ENCODE assay signal across 17 cellular contexts in the genomic region with DNA sequence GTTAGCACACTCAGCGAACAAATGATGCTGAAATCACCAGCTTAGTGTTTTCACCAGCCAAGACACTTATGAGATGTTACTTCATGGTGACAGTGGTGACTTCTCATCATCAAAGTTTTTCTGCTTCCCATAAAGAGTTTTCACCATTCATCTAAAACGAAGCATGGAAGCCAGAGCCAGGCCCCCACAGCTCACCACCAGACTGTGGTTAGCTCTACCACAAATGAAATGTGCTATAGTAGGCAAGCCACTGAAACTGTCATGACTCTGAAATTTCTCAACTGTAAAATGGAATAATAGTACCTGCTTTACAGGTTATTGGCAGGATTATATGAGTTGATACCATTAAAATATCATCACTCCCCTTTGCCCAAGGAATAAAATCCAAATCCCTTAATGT.
DNase-seq lines count a peak whose midpoint lies in the region; ATAC-seq and TF ChIP-seq lines count a peak whose summit lies in the region.
"Had no signal": no experiment of that assay in that cellular context is flagged by ENCODE, and none has a peak within 500 bp of the region (broad histone marks: within the 10 kb centered on the region; RNA-seq: fewer than 3 reads in every experiment).

No MANE protein-coding gene starts in this region.

- H3K27ac Mint-ChIP-seq in stimulated activated naive CD8-positive, alpha-beta T cell treated with anti-CD3 and anti-CD28 coated beads, Interleukin-15, amount 100 ng/mL, for 72 hours = no peak overlapping the region
- H3K27ac Mint-ChIP-seq: T-helper 1 cell treated with Interleukin-12 subunit alpha and Interleukin-12 subunit beta and Interleukin-4 antibody, amounts not matched to agents 30 μg/mL and 1 μg/mL, for 36 hours had no signal

- no peaks in the 10 kb centered on the region for H3K79me2 ChIP-seq in Loucy (ENCODE audit: insufficient read depth, low read length)

- H4K20me1 ChIP-seq in Loucy (ENCODE audit: insufficient read depth, low read length, poor library complexity, severe bottlenecking) = no peaks in the 10 kb centered on the region

- H3K4me3 Mint-ChIP-seq in stimulated activated naive CD8-positive, alpha-beta T cell treated with anti-CD3 and anti-CD28 coated beads, Interleukin-15, amount 100 ng/mL, for 72 hours = no peak overlapping the region
- H3K4me3 Mint-ChIP-seq: T-helper 1 cell treated with Interleukin-12 subunit alpha and Interleukin-12 subunit beta and Interleukin-4 antibody, amounts not matched to agents 30 μg/mL and 1 μg/mL, for 36 hours had no signal

- no peaks in the 10 kb centered on the region for H3F3A ChIP-seq in Loucy (ENCODE audit: low read depth)

- peak overlapping the region; percentile 54 for H3K4me2 ChIP-seq in Loucy (ENCODE audit: low read depth, low read length, poor library complexity, severe bottlenecking)

- H3K9ac ChIP-seq in Loucy (ENCODE audit: low read depth, low read length, poor library complexity, severe bottlenecking) = no peak overlapping the region

- H3K4me1 ChIP-seq in Loucy (ENCODE audit: insufficient read depth, low read length, poor library complexity, severe bottlenecking) = peaks cover 41% of the 10 kb centered on the region
- H3K4me1 ChIP-seq in effector memory CD4-positive, alpha-beta T cell (ENCODE audit: control insufficient read depth, insufficient read depth, low read length, poor library complexity, severe bottlenecking) = no peaks in the 10 kb centered on the region
- H3K4me1 ChIP-seq: HAP-1 had no signal

- no peak for DNase-seq in stimulated activated naive CD8-positive, alpha-beta T cell treated with anti-CD3 and anti-CD28 coated beads, Interleukin-15, amount 100 ng/mL, for 72 hours
- no peak for DNase-seq in stimulated activated naive CD8-positive, alpha-beta T cell treated with anti-CD3 and anti-CD28 coated beads, Interleukin-15, Interleukin-2, amounts not matched to agents 100 U/mL and 50 U/mL, for 24 hours
- DNase-seq in medulla oblongata (ENCODE audit: extremely low spot score) = no peak
- DNase-seq in NCI-H524 treated with DMSO at 0.1 percent for 48 hours (lab: John Stamatoyannopoulos, UW) = no peak
- no peak for DNase-seq in effector memory CD4-positive, alpha-beta T cell
- DNase-seq: 8988T, DMS79 treated with DMSO at 0.1 percent for 48 hours, NCI-H1105, NCI-H1694, NCI-H226, NCI-H526 had no signal

- H3K27me3 ChIP-seq in Loucy (ENCODE audit: insufficient read depth, low read length, poor library complexity, severe bottlenecking) = no peaks in the 10 kb centered on the region
- no peaks in the 10 kb centered on the region for H3K27me3 ChIP-seq in effector memory CD4-positive, alpha-beta T cell (replicated peaks; ENCODE audit: control insufficient read depth, insufficient read depth, low read length, poor library complexity, severe bottlenecking)

- TF ChIP-seq CTCF in Loucy (conservative IDR thresholded peaks at IDR 0.05; ENCODE audit: low read length) = no peak

- no peak overlapping the region for H3K27ac ChIP-seq in effector memory CD4-positive, alpha-beta T cell (ENCODE audit: insufficient read depth, low read length, poor library complexity, severe bottlenecking)
- H3K27ac ChIP-seq: RWPE1 had no signal

- ATAC-seq in stimulated activated naive CD8-positive, alpha-beta T cell treated with anti-CD3 and anti-CD28 coated beads, Interleukin-15, amount 100 ng/mL, for 72 hours = peak; percentile 45
- no peak for ATAC-seq in stimulated activated naive CD8-positive, alpha-beta T cell treated with anti-CD3 and anti-CD28 coated beads, Interleukin-15, Interleukin-2, amounts not matched to agents 100 U/mL and 50 U/mL, for 24 hours
- ATAC-seq in HG02884 (IDR thresholded peaks at IDR 0.05; ENCODE audit: unreplicated experiment) = peak; percentile 67
- no peak for ATAC-seq in HG02973 (IDR thresholded peaks at IDR 0.05; ENCODE audit: unreplicated experiment)

- no peak overlapping the region for H2AFZ ChIP-seq in Loucy (ENCODE audit: low read length)

- peak overlapping the region; percentile 23 for H3K4me3 ChIP-seq in Loucy (ENCODE audit: low read length, poor library complexity, severe bottlenecking)
- H3K4me3 ChIP-seq in effector memory CD4-positive, alpha-beta T cell (ENCODE audit: insufficient read depth, low read depth, low read length, poor library complexity, severe bottlenecking) = no peak overlapping the region
- H3K4me3 ChIP-seq: HAP-1 had no signal

- H3K9me3 ChIP-seq in Loucy (ENCODE audit: insufficient read depth, low read depth, low read length) = peaks cover 6% of the 10 kb centered on the region; the same call in 1 of the 2 replicates
- H3K9me3 ChIP-seq in effector memory CD4-positive, alpha-beta T cell (ENCODE audit: control insufficient read depth, low read length) = no peaks in the 10 kb centered on the region

- H3K4me1 Mint-ChIP-seq in stimulated activated naive CD8-positive, alpha-beta T cell treated with anti-CD3 and anti-CD28 coated beads, Interleukin-15, amount 100 ng/mL, for 72 hours = no peaks in the 10 kb centered on the region

- H3K9me2 ChIP-seq in Loucy (replicated peaks; ENCODE audit: low read depth, low read length) = no peaks in the 10 kb centered on the region

- no peaks in the 10 kb centered on the region for H3K36me3 ChIP-seq in Loucy (ENCODE audit: insufficient read depth, low read length)
- H3K36me3 ChIP-seq in effector memory CD4-positive, alpha-beta T cell (ENCODE audit: control insufficient read depth, insufficient read depth, low read length) = no peaks in the 10 kb centered on the region
- H3K36me3 ChIP-seq: HAP-1 had no signal

- H3K27me3 Mint-ChIP-seq in stimulated activated naive CD8-positive, alpha-beta T cell treated with anti-CD3 and anti-CD28 coated beads, Interleukin-15, amount 100 ng/mL, for 72 hours = no peaks in the 10 kb centered on the region

- peaks cover 7 to 8% of the 10 kb centered on the region in 2 donors for H3K9me3 Mint-ChIP-seq in stimulated activated naive CD8-positive, alpha-beta T cell treated with anti-CD3 and anti-CD28 coated beads, Interleukin-15, amount 100 ng/mL, for 72 hours

Comparison
In these comparisons a context has a peak if more than half of its experiments do, and no peak if none do; other contexts are left out.
1. ATAC-seq: peak in stimulated activated naive CD8-positive, alpha-beta T cell treated with anti-CD3 and anti-CD28 coated beads, Interleukin-15, amount 100 ng/mL, for 72 hours (single experiment) and HG02884 (single experiment); none in stimulated activated naive CD8-positive, alpha-beta T cell treated with anti-CD3 and anti-CD28 coated beads, Interleukin-15, Interleukin-2, amounts not matched to agents 100 U/mL and 50 U/mL, for 24 hours (single experiment) and HG02973 (single experiment).